17 cellular contexts compared by ENCODE assay signal in genomic region chr12:123396543-123396942, GRCh38. TPM values are rescaled to one million over a fixed set of nuclear protein-coding genes. Genes with fewer than 3 reads are reported as not detected.
DNase-seq lines count a peak whose midpoint lies in the region; ATAC-seq, FAIRE-seq and TF ChIP-seq lines count a peak whose summit lies in the region.
"Had no signal": no experiment of that assay in that cellular context is flagged by ENCODE, and none has a peak within 500 bp of the region (broad histone marks: within the 10 kb centered on the region; RNA-seq: fewer than 3 reads in every experiment).

No MANE protein-coding gene starts in this region.

- H3K27me3 Mint-ChIP-seq in T-helper 17 cell (no peaks in the 10 kb centered on the region), endothelial cell (ENCODE audit: unreplicated experiment) (peaks cover 5% of the 10 kb centered on the region)

- DNase-seq in T-helper 17 cell (no peak), endothelial cell (ENCODE audit: low spot score) (no peak), pancreas (peak in 2 of 6 donors; percentile 50 to 63), transverse colon (no peak), HAP-1 (ENCODE audit: low spot score in 2 of 2) (no peak), SK-N-DZ (ENCODE audit: low spot score) (no peak), NCI-H2171 treated with DMSO at 0.1 percent for 48 hours (lab: John Stamatoyannopoulos, UW) (no peak)
- DNase-seq: GOT3, MV-4-11, NCI-H1417 treated with DMSO at 0.1 percent for 48 hours, NCI-H2029, NCI-H510A treated with DMSO at 0.1 percent for 48 hours had no signal

- H3K36me3 ChIP-seq in pancreas (peaks cover 0 to 26% (median 3%) of the 10 kb centered on the region in 3 donors), transverse colon (peaks cover 0 to 51% (median 17%) of the 10 kb centered on the region in 4 donors), HAP-1 (replicated peaks) (peaks cover 88% of the 10 kb centered on the region)

- H3K36me3 Mint-ChIP-seq in T-helper 17 cell (ENCODE audit: low read depth) (no peaks in the 10 kb centered on the region), endothelial cell (ENCODE audit: low read depth, unreplicated experiment) (peaks cover 29% of the 10 kb centered on the region)

- in situ Hi-C loops in transverse colon (cut with MboI; ENCODE audit: low pct_ligation_motif_present in 1 of 4, low pct_unique_long_range_greater_than_20kb in 1 of 4, low sequenced_read_pairs in 3 of 4) = no loop called here
- in situ Hi-C loops in HAP-1 (cut with MboI; ENCODE audit: low sequenced_read_pairs) = no loop called here

- H3K4me1 Mint-ChIP-seq in T-helper 17 cell (peaks cover 23% of the 10 kb centered on the region), endothelial cell (ENCODE audit: unreplicated experiment) (no peaks in the 10 kb centered on the region)

- H3K9me3 ChIP-seq in T-helper 17 cell (ENCODE audit: control insufficient read depth, low read length, poor library complexity, severe bottlenecking) (no peaks in the 10 kb centered on the region), pancreas (no peaks in the 10 kb centered on the region), transverse colon (no peaks in the 10 kb centered on the region), HAP-1 (no peaks in the 10 kb centered on the region)
- H3K9me3 ChIP-seq: A549 had no signal

- 63 to 69% methylated on average over 2 of the region's 2 CpGs for WGBS in pancreas, 2 donors
- 100% methylated on average over 2 of the region's 2 CpGs; no CpG with 5 or more reads in 1 of the 2 donors for WGBS in transverse colon (ENCODE audit: low coverage in 1 of 2), 2 donors

- H3K27ac ChIP-seq in pancreas (peak overlapping the region; percentile 42 to 63 (median 55)), transverse colon (peak overlapping the region; percentile 42 to 80 (median 64))
- H3K27ac ChIP-seq: A549, HL-60 had no signal

- H3K4me3 ChIP-seq in pancreas (no peak overlapping the region), transverse colon (no peak overlapping the region), HAP-1 (no peak overlapping the region)
- H3K4me3 ChIP-seq: A549, GM12878 had no signal

- TF ChIP-seq EP300 in transverse colon (IDR thresholded peaks at IDR 0.05; ENCODE audit: low read depth) = no peak

- H3K4me1 ChIP-seq in pancreas (peaks cover 14 to 22% (median 19%) of the 10 kb centered on the region in 3 donors), transverse colon (peaks cover under 1 to 36% (median 21%) of the 10 kb centered on the region in 4 donors), HAP-1 (no peaks in the 10 kb centered on the region)
- H3K4me1 ChIP-seq: A549 had no signal

- FAIRE-seq in pancreas (lab: Jason Lieb, UNC) = no peak
- FAIRE-seq: A549, GM12878, GM19239 had no signal

- intact Hi-C loops in pancreas (cut with DNase I) (no loop called here), transverse colon (cut with DNase I; ENCODE audit: low total_unique reads) (no loop called here)

- H3K27me3 ChIP-seq in pancreas (no peaks in the 10 kb centered on the region), transverse colon (no peaks in the 10 kb centered on the region), HAP-1 (ENCODE audit: low read depth) (no peaks in the 10 kb centered on the region)

- H3K27ac Mint-ChIP-seq in T-helper 17 cell (peak overlapping the region; percentile 1), endothelial cell (ENCODE audit: unreplicated experiment) (no peak overlapping the region)

- no peaks in the 10 kb centered on the region for H3K9me3 Mint-ChIP-seq in endothelial cell (ENCODE audit: unreplicated experiment)

- ATAC-seq in T-helper 17 cell (no peak), pancreas (peak; percentile 51 to 65 (median 58)), GM21528 (IDR thresholded peaks at IDR 0.05; ENCODE audit: low FRiP score, unreplicated experiment) (no peak)
- ATAC-seq: A549, GM12878 had no signal

- TF ChIP-seq POLR2A in transverse colon (IDR thresholded peaks at IDR 0.05) = no peak

- no peak for TF ChIP-seq CTCF in endothelial cell (IDR thresholded peaks at IDR 0.05; ENCODE audit: unreplicated experiment)
- no peak for TF ChIP-seq CTCF in pancreas (IDR thresholded peaks at IDR 0.05)
- no peak for TF ChIP-seq CTCF in transverse colon (IDR thresholded peaks at IDR 0.05)

- H3K4me3 Mint-ChIP-seq in T-helper 17 cell (no peak overlapping the region), endothelial cell (ENCODE audit: unreplicated experiment) (peak overlapping the region; percentile 7)

RNA-seq across cellular contexts. Expression of gene KMT5A, which starts 12.6 kb away (rescaled TPM):
- total RNA-seq in T-helper 17 cell (10 to 100 TPM; 32.3 to 34.9 TPM), endothelial cell (ENCODE audit: unreplicated experiment) (35.6 TPM), pancreas (10 to 100 TPM; 13.7 to 27.9 (median 18.8) TPM), transverse colon (10 to 100 TPM; 32.9 to 43.8 (median 34.4) TPM)
- polyA plus RNA-seq in pancreas = 10 to 100 TPM; 34.8 to 41.9 TPM
- 54.3 and 56.6 TPM in 2 replicates for polyA plus RNA-seq in SK-N-DZ (2014; cell fraction: cytosol; rRNA removed)
- 69.4 and 70.7 TPM in 2 replicates for polyA plus RNA-seq in SK-N-DZ (2014; cell fraction: nucleus; rRNA removed)

RNA-seq across cellular contexts. Expression of gene SBNO1, which starts 31.9 kb away (rescaled TPM):
- total RNA-seq in T-helper 17 cell (10 to 100 TPM; 29.5 to 33.6 TPM), endothelial cell (ENCODE audit: unreplicated experiment) (44.7 TPM), pancreas (10 to 100 TPM in 3 of 6 donors, 1 to 10 TPM in 3; 7.9 to 16.3 (median 10.5) TPM), transverse colon (10 to 100 TPM; 14.6 to 26.9 (median 23.8) TPM)
- polyA plus RNA-seq in pancreas = 1 to 10 TPM; 2.6 to 4.2 TPM
- 17.3 and 21.6 TPM in 2 replicates for polyA plus RNA-seq in SK-N-DZ (2014; cell fraction: cytosol; rRNA removed)
- 10.0 and 13.6 TPM in 2 replicates for polyA plus RNA-seq in SK-N-DZ (2014; cell fraction: nucleus; rRNA removed)

RNA-seq across cellular contexts. Expression of gene RILPL2, which starts 39.9 kb away (rescaled TPM):
- 10 to 100 TPM in 1 of 2 donors, 1 to 10 TPM in 1; 9.6 to 11.8 TPM for total RNA-seq in T-helper 17 cell
- 2.8 TPM for total RNA-seq in endothelial cell (ENCODE audit: unreplicated experiment)
- total RNA-seq in pancreas = 1 to 10 TPM in 4 of 6 donors, under 1 TPM in 2; 0.83 to 1.9 (median 1.1) TPM
- polyA plus RNA-seq in pancreas = 1 to 10 TPM; 1.7 to 2.1 TPM
- 1 to 10 TPM in 3 of 4 donors, under 1 TPM in 1; 0.60 to 2.7 (median 1.4) TPM for total RNA-seq in transverse colon
- polyA plus RNA-seq in SK-N-DZ (2014; cell fraction: cytosol; rRNA removed) = 1.9 and 2.9 TPM in 2 replicates
- 0.69 and 1.1 TPM in 2 replicates for polyA plus RNA-seq in SK-N-DZ (2014; cell fraction: nucleus; rRNA removed)

Comparison
In these comparisons a context has a peak if more than half of its experiments do, and no peak if none do; other contexts are left out.
1. ATAC-seq: peak in pancreas (4 of 4); none in T-helper 17 cell (single experiment) and GM21528 (single experiment).